Comparison of ENCODE assay signal across 10 cellular contexts in the genomic region with DNA sequence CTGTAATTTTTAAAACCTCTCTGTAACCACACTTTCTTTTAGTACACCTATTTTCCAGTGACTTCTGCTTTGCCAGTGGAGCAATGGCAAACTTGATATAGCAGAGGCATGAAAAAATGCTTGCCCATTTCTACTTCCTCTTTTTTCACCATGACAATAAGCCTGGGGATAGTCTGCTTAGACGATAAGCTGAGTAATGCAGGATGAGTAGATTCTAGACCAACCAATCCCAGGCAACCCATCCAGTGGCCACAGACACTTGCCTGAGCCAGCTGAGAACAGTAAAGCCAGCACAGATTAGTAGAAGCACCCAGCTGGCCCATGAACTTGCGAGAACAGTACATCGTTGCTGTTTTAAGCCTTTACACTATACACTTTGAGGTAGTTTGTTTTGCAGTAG. TPM values are rescaled to one million over a fixed set of nuclear protein-coding genes. Genes with fewer than 3 reads are reported as not detected.
DNase-seq lines count a peak whose midpoint lies in the region; ATAC-seq, FAIRE-seq and TF ChIP-seq lines count a peak whose summit lies in the region.
"Had no signal": no experiment of that assay in that cellular context is flagged by ENCODE, and none has a peak within 500 bp of the region (broad histone marks: within the 10 kb centered on the region; RNA-seq: fewer than 3 reads in every experiment).

No MANE protein-coding gene starts in this region.

- 46% methylated on average over 3 of the region's 3 CpGs for WGBS in right lobe of liver (ENCODE audit: insufficient coverage, low coverage, low lambda C conversion rate, missing lambda C conversion rate)
- WGBS in HepG2 (ENCODE audit: low lambda C conversion rate) = 0% methylated on average over 3 of the region's 3 CpGs

- no peak for TF ChIP-seq RAD21 in HepG2 (CRISPR knock-in tag; IDR thresholded peaks at IDR 0.05)

- H3K79me2 ChIP-seq in HepG2 (ENCODE audit: insufficient read depth, low read length) (no peaks in the 10 kb centered on the region), osteoblast (ENCODE audit: insufficient read depth, low read length) (no peaks in the 10 kb centered on the region)

- in situ Hi-C loops in HepG2 (cut with HindIII; ENCODE audit: extremely low pct_ligation_motif_present, low pct_unique_long_range_greater_than_20kb) = no loop called here

- TF ChIP-seq POLR2A in right lobe of liver (IDR thresholded peaks at IDR 0.05) = no peak
- no peak for TF ChIP-seq POLR2A in HepG2 (IDR thresholded peaks at IDR 0.05; ENCODE audit: insufficient read depth in 1 of 2, low read depth in 2 of 2, low read length in 2 of 2)

- no peak overlapping the region for H3K4me3 Mint-ChIP-seq in T-helper 17 cell

- H3K27me3 ChIP-seq in right lobe of liver = no peaks in the 10 kb centered on the region
- H3K27me3 ChIP-seq in HepG2 (ENCODE audit: control insufficient read depth in 1 of 2, insufficient read depth in 2 of 2, low read length in 2 of 2) = no peaks in the 10 kb centered on the region
- H3K27me3 ChIP-seq in osteoblast (ENCODE audit: insufficient read depth, low read length) = no peaks in the 10 kb centered on the region

- no peak overlapping the region for H3K27ac Mint-ChIP-seq in T-helper 17 cell

- no peak overlapping the region for H3K27ac ChIP-seq in right lobe of liver
- no peak overlapping the region for H3K27ac ChIP-seq in HepG2 (ENCODE audit: extremely low read length, insufficient read depth, low read length)
- no peak overlapping the region for H3K27ac ChIP-seq in osteoblast (ENCODE audit: low read depth, low read length)

- TF ChIP-seq CTCF in right lobe of liver (IDR thresholded peaks at IDR 0.05) (no peak), HepG2 (CRISPR knock-in tag; IDR thresholded peaks at IDR 0.05) (no peak), osteoblast (IDR thresholded peaks at IDR 0.05; ENCODE audit: extremely low read depth, low read depth, low read length) (no peak), GM10266 (IDR thresholded peaks at IDR 0.05; ENCODE audit: control insufficient read depth, insufficient read depth, low read depth, missing control alignments) (no peak)

- H3K36me3 ChIP-seq in right lobe of liver (no peaks in the 10 kb centered on the region), HepG2 (replicated peaks in 1 of 2; ENCODE audit: control insufficient read depth in 1 of 2, insufficient read depth in 2 of 2, low read length in 2 of 2) (no peaks in the 10 kb centered on the region), osteoblast (ENCODE audit: insufficient read depth, low read length) (no peaks in the 10 kb centered on the region)

- H3K4me3 ChIP-seq in right lobe of liver (no peak overlapping the region), HepG2 (replicated peaks in 1 of 3; ENCODE audit: insufficient read depth in 1 of 3, low read depth in 2 of 3, low read length in 3 of 3) (no peak overlapping the region), osteoblast (ENCODE audit: insufficient read depth, low read length) (no peak overlapping the region)

- H4K20me1 ChIP-seq in HepG2 (ENCODE audit: insufficient read depth, low read length) (no peaks in the 10 kb centered on the region), osteoblast (ENCODE audit: insufficient read depth, low read length) (no peaks in the 10 kb centered on the region)

- H3K27me3 Mint-ChIP-seq in T-helper 17 cell = no peaks in the 10 kb centered on the region

- H3K4me1 Mint-ChIP-seq in T-helper 17 cell = no peaks in the 10 kb centered on the region

- no TSS peak for BruUV-seq in HepG2 (replicated peaks; lab: Mats Ljungman, UMichigan)

- no peak overlapping the region for H3K9ac ChIP-seq in HepG2 (ENCODE audit: insufficient read depth, low read depth, low read length)

- intact Hi-C loops in right lobe of liver (cut with DNase I) (no loop called here), HepG2 (cut with micrococcal nuclease; ENCODE audit: unreplicated experiment) (no loop called here)

- H3K4me2 ChIP-seq in HepG2 (ENCODE audit: low read depth, low read length) (no peak overlapping the region), osteoblast (ENCODE audit: insufficient read depth, low read length) (no peak overlapping the region)

- H2AFZ ChIP-seq in HepG2 (ENCODE audit: low read length) (no peak overlapping the region), osteoblast (ENCODE audit: low read length) (peak overlapping the region; percentile 19)

- CTCF ChIA-PET in HepG2 (lab: Yijun Ruan, JAX; ENCODE audit: low intra/inter-chr PET ratio, low total read pairs) = no interaction called here

- H3K4me1 ChIP-seq in right lobe of liver = no peaks in the 10 kb centered on the region
- H3K4me1 ChIP-seq in HepG2 (ENCODE audit: insufficient read depth, low read length) = no peaks in the 10 kb centered on the region
- no peaks in the 10 kb centered on the region for H3K4me1 ChIP-seq in osteoblast (ENCODE audit: insufficient read depth, low read length)

- POLR2A ChIA-PET in HepG2 (lab: Yijun Ruan, JAX) = no interaction called here

- no peaks in the 10 kb centered on the region for H3K36me3 Mint-ChIP-seq in T-helper 17 cell (ENCODE audit: low read depth)

- TF ChIP-seq EP300 in HepG2 (IDR thresholded peaks at IDR 0.05; ENCODE audit: low read depth in 2 of 2, low read length in 2 of 2) (no peak), HepG2 (CRISPR knock-in tag; IDR thresholded peaks at IDR 0.05; ENCODE audit: borderline replicate concordance) (no peak)

- peak in 3 of 4 donors; percentile 17 to 42 (median 41) for ATAC-seq in right lobe of liver
- no peak for ATAC-seq in HepG2
- peak; percentile 77 for ATAC-seq in HG03196 (IDR thresholded peaks at IDR 0.05; ENCODE audit: unreplicated experiment)
- ATAC-seq in T-helper 17 cell = peak; percentile 41

- FAIRE-seq in HepG2 (lab: Jason Lieb, UNC) = no peak
- FAIRE-seq in HTR-8/SVneo (lab: Jason Lieb, UNC) = no peak

- H3K9me3 ChIP-seq in right lobe of liver (no peaks in the 10 kb centered on the region), HepG2 (ENCODE audit: low read length) (no peaks in the 10 kb centered on the region), T-helper 17 cell (ENCODE audit: control insufficient read depth, low read length, poor library complexity, severe bottlenecking) (no peaks in the 10 kb centered on the region), osteoblast (ENCODE audit: low read depth, low read length) (no peaks in the 10 kb centered on the region)

- DNase-seq in right lobe of liver = no peak
- no peak for DNase-seq in HepG2 (ENCODE audit: low spot score)
- DNase-seq in T-helper 17 cell = no peak
- DNase-seq in osteoblast (ENCODE audit: insufficient read length, low spot score, missing footprints) = no peak
- no peak for DNase-seq in NCI-H1105 treated with DMSO at 0.1 percent for 48 hours (lab: John Stamatoyannopoulos, UW)
- no peak for DNase-seq in HTR-8/SVneo (ENCODE audit: insufficient read length, low spot score)
- DNase-seq in GM10266 (ENCODE audit: extremely low spot score) = no peak

TF ChIP-seq in HepG2, 621 proteins besides CTCF, POLR2A, EP300 and RAD21 (continues in another document):
- TF ChIP-seq JDP2 (CRISPR knock-in tag; IDR thresholded peaks at IDR 0.05; ENCODE audit: borderline replicate concordance) = no peak

RNA-seq across cellular contexts. Expression of gene DDI1, which starts 37.5 kb away (rescaled TPM):
- not detected for total RNA-seq in right lobe of liver
- not detected in 2 replicates for total RNA-seq in HepG2 (2016; rRNA removed; fragmentation: Illumina TruSeq; extraction: Trizol)
- total RNA-seq in HepG2 (2016; cell fraction: cytosol; rRNA removed; fragmentation: Illumina TruSeq; extraction: Trizol; ENCODE audit: low read depth) = not detected in 2 replicates
- not detected in 2 replicates for total RNA-seq in HepG2 (2016; cell fraction: insoluble cytoplasmic fraction; rRNA removed; fragmentation: Illumina TruSeq; extraction: Trizol)
- total RNA-seq in HepG2 (2016; cell fraction: membrane; rRNA removed; fragmentation: Illumina TruSeq; extraction: Trizol) = not detected in 2 replicates
- total RNA-seq in HepG2 (2016; cell fraction: nucleus; rRNA removed; fragmentation: Illumina TruSeq; extraction: Trizol) = not detected in 2 replicates
- polyA plus RNA-seq in HepG2 (2011; rRNA removed) = not detected in 2 replicates
- polyA plus RNA-seq in HepG2 (2011; cell fraction: cytosol; rRNA removed) = not detected in 2 replicates
- not detected in 2 replicates for polyA plus RNA-seq in HepG2 (2011; cell fraction: nucleus; rRNA removed)
- polyA plus RNA-seq in HepG2 (2012) = not detected in 2 replicates
- not detected in 2 replicates for polyA plus RNA-seq in HepG2 (2016; cell fraction: cytosol; fragmentation: Illumina TruSeq; extraction: Trizol; ENCODE audit: low read depth)
- polyA plus RNA-seq in HepG2 (2016; cell fraction: insoluble cytoplasmic fraction; fragmentation: Illumina TruSeq; extraction: Trizol; ENCODE audit: low read depth) = not detected in 2 replicates
- polyA plus RNA-seq in HepG2 (2016; cell fraction: membrane; fragmentation: Illumina TruSeq; extraction: Trizol; ENCODE audit: low read depth) = not detected in 2 replicates
- not detected in 2 replicates for polyA plus RNA-seq in HepG2 (2016; cell fraction: nucleus; fragmentation: Illumina TruSeq; extraction: Trizol; ENCODE audit: insufficient read depth, low read depth)
- not detected in 2 replicates for polyA minus RNA-seq in HepG2 (2011; rRNA and poly(A)+ RNA removed; ENCODE audit: low replicate concordance)
- polyA minus RNA-seq in HepG2 (2011; cell fraction: cytosol; rRNA and poly(A)+ RNA removed) = not detected in 2 replicates
- polyA minus RNA-seq in HepG2 (2011; cell fraction: nucleus; rRNA and poly(A)+ RNA removed) = not detected in 2 replicates
- total RNA-seq in T-helper 17 cell = not detected
- under 0.01 TPM in 1 of 2 replicates, not detected in the other for total RNA-seq in osteoblast
- total RNA-seq: T-helper 1 cell treated with Interleukin-12 subunit alpha and Interleukin-12 subunit beta and Interleukin-4 antibody, amounts not matched to agents 30 ng/mL and 1 ng/mL, for 36 hours had no signal
- polyA plus RNA-seq: BJ had no signal
